ENCODE assay signal across 25 cellular contexts in genomic region chr4:144621681-144622080, GRCh38. TPM values are rescaled to one million over a fixed set of nuclear protein-coding genes. Genes with fewer than 3 reads are reported as not detected.
DNase-seq lines count a peak whose midpoint lies in the region; ATAC-seq, FAIRE-seq and TF ChIP-seq lines count a peak whose summit lies in the region.
"Had no signal": no experiment of that assay in that cellular context is flagged by ENCODE, and none has a peak within 500 bp of the region (broad histone marks: within the 10 kb centered on the region; RNA-seq: fewer than 3 reads in every experiment).

No MANE protein-coding gene starts in this region.

- no peaks in the 10 kb centered on the region for H3K9me1 ChIP-seq in keratinocyte (ENCODE audit: control insufficient read depth, extremely low read depth, insufficient read depth, low read length)

- H3K9me3 ChIP-seq in RWPE2 (ENCODE audit: severe bottlenecking) (no peaks in the 10 kb centered on the region), keratinocyte (ENCODE audit: control insufficient read depth, low read depth, low read length) (no peaks in the 10 kb centered on the region)
- H3K9me3 ChIP-seq: BE2C, BLaER1 had no signal

- H3K9ac ChIP-seq in keratinocyte (ENCODE audit: control insufficient read depth, extremely low read depth, insufficient read depth, low read length) = no peak overlapping the region
- H3K9ac ChIP-seq: BLaER1 had no signal

- dilution Hi-C loops in keratinocyte (cut with MboI; ENCODE audit: extremely low pct_ligation_motif_present, low sequenced_read_pairs) = no loop called here

- TF ChIP-seq CTCF in RWPE2 (IDR thresholded peaks at IDR 0.05; ENCODE audit: poor library complexity, severe bottlenecking) (no peak), bronchial epithelial cell (IDR thresholded peaks at IDR 0.05; ENCODE audit: insufficient read depth, low read length, severe bottlenecking) (no peak), epithelial cell of esophagus (IDR thresholded peaks at IDR 0.05; ENCODE audit: insufficient read depth, low read depth, low read length, missing control alignments) (no peak), keratinocyte (optimal IDR thresholded peaks at IDR 0.05 in 1 of 3, IDR thresholded peaks at IDR 0.05 in 1 of 3, conservative IDR thresholded peaks at IDR 0.05 in 1 of 3; ENCODE audit: extremely low read depth in 1 of 3, insufficient read depth in 2 of 3, low read length in 3 of 3) (no peak)

- H4K20me1 ChIP-seq in keratinocyte (ENCODE audit: control insufficient read depth, extremely low read depth, insufficient read depth, low read length) = no peaks in the 10 kb centered on the region
- H4K20me1 ChIP-seq: BLaER1 had no signal

- DNase-seq in RWPE2 (ENCODE audit: low spot score) (no peak), bronchial epithelial cell (ENCODE audit: low read depth) (peak; percentile 66), epithelial cell of esophagus (ENCODE audit: low read depth) (peak; percentile 76), keratinocyte (ENCODE audit: low read depth, low spot score) (no peak), DMS53 treated with DMSO at 0.1 percent for 48 hours (lab: John Stamatoyannopoulos, UW; ENCODE audit: unreplicated experiment) (no peak), caudate nucleus (lab: John Stamatoyannopoulos, UW) (no peak)
- DNase-seq: 8988T; ACHN; BE2C; C1 segment of cervical spinal cord; CD4-positive, alpha-beta memory T cell; CD4-positive, CD25-positive, alpha-beta regulatory T cell; CD8-positive, alpha-beta memory T cell; COR-L47; DMS 273 treated with DMSO at 0.1 percent for 48 hours; DMS153; DMS53; DMS79 treated with DMSO at 0.1 percent for 48 hours; GF-D8 had no signal

- H3K36me3 ChIP-seq in RWPE2 (ENCODE audit: low read depth) (no peaks in the 10 kb centered on the region), bronchial epithelial cell (ENCODE audit: control insufficient read depth, insufficient read depth, low read length) (no peaks in the 10 kb centered on the region), keratinocyte (ENCODE audit: control insufficient read depth in 2 of 2, extremely low read depth in 1 of 2, insufficient read depth in 2 of 2, low read length in 2 of 2) (no peaks in the 10 kb centered on the region)
- H3K36me3 ChIP-seq: BE2C, BLaER1 had no signal

- H3K27me3 ChIP-seq in RWPE2 (ENCODE audit: insufficient read depth, poor library complexity, severe bottlenecking) (no peaks in the 10 kb centered on the region), bronchial epithelial cell (ENCODE audit: control insufficient read depth, insufficient read depth, low read length) (no peaks in the 10 kb centered on the region), keratinocyte (ENCODE audit: control insufficient read depth, extremely low read depth, insufficient read depth, low read length) (no peaks in the 10 kb centered on the region)
- H3K27me3 ChIP-seq: BE2C, BLaER1 had no signal

- H3K79me2 ChIP-seq in keratinocyte (ENCODE audit: control insufficient read depth, insufficient read depth, low read length) = no peaks in the 10 kb centered on the region

- H3K4me2 ChIP-seq in keratinocyte (ENCODE audit: control insufficient read depth, extremely low read depth, insufficient read depth, low read depth, low read length) = no peak overlapping the region
- H3K4me2 ChIP-seq: BLaER1 had no signal

- peak overlapping the region; percentile 69 for H2AFZ ChIP-seq in keratinocyte (ENCODE audit: control insufficient read depth, low read length)

- ATAC-seq in RWPE2 (ENCODE audit: low read depth) (0 out of 3 replicates have a peak, but pooled peaks have one; percentile 45), GM18868 (IDR thresholded peaks at IDR 0.05; ENCODE audit: unreplicated experiment) (no peak)

- H3K4me1 ChIP-seq in RWPE2 (ENCODE audit: insufficient read depth, poor library complexity, severe bottlenecking) = no peaks in the 10 kb centered on the region
- peaks cover 11% of the 10 kb centered on the region for H3K4me1 ChIP-seq in keratinocyte (ENCODE audit: control insufficient read depth, extremely low read depth, insufficient read depth, low read length)
- H3K4me1 ChIP-seq: BE2C, BLaER1 had no signal

- FAIRE-seq in bronchial epithelial cell (lab: Jason Lieb, UNC) (no peak), keratinocyte (lab: Jason Lieb, UNC) (peak; percentile 96)
- FAIRE-seq: A204.1, G401.6, GM12891 had no signal

- no peak overlapping the region for H3K4me3 ChIP-seq in RWPE2 (ENCODE audit: severe bottlenecking)
- no peak overlapping the region for H3K4me3 ChIP-seq in bronchial epithelial cell (ENCODE audit: low read depth, low read length)
- H3K4me3 ChIP-seq in epithelial cell of esophagus (ENCODE audit: low read length) = no peak overlapping the region
- no peak overlapping the region for H3K4me3 ChIP-seq in keratinocyte (ENCODE audit: control insufficient read depth in 2 of 3, extremely low read depth in 1 of 3, insufficient read depth in 2 of 3, low read depth in 1 of 3, low read length in 3 of 3)
- H3K4me3 ChIP-seq: BLaER1 had no signal

- H3K27ac ChIP-seq in RWPE2 (ENCODE audit: poor library complexity, severe bottlenecking) (no peak overlapping the region), keratinocyte (ENCODE audit: control insufficient read depth, insufficient read depth, low read length) (no peak overlapping the region), caudate nucleus (ENCODE audit: low read depth, low read length) (no peak overlapping the region)
- H3K27ac ChIP-seq: BLaER1 had no signal

RNA-seq across cellular contexts. Expression of gene HHIP, which starts 24.3 kb away (rescaled TPM):
- not detected in 2 replicates for total RNA-seq in bronchial epithelial cell
- polyA plus RNA-seq in keratinocyte = 0.08 to 0.44 TPM (median 0.20 TPM) in 3 replicates
- polyA plus RNA-seq in keratinocyte (2011; ENCODE audit: low read depth) = 0.85 TPM
- polyA plus RNA-seq in keratinocyte (2011; cell fraction: cytosol; rRNA removed) = 0.04 and 0.06 TPM in 2 replicates
- polyA plus RNA-seq in keratinocyte (2011; cell fraction: nucleus; rRNA removed) = 0.03 and 0.19 TPM in 2 replicates
- polyA plus RNA-seq in keratinocyte (2012; ENCODE audit: low replicate concordance) = 0.07 and 0.71 TPM in 2 replicates
- polyA minus RNA-seq in keratinocyte = 0.10 to 0.13 TPM in 2 of 3 replicates, not detected in the other
- polyA minus RNA-seq in keratinocyte (2011; cell fraction: cytosol; rRNA and poly(A)+ RNA removed) = not detected
- not detected in 2 replicates for polyA minus RNA-seq in keratinocyte (2011; cell fraction: nucleus; rRNA and poly(A)+ RNA removed)
- total RNA-seq: CD4-positive, alpha-beta memory T cell; CD4-positive, CD25-positive, alpha-beta regulatory T cell; CD8-positive, alpha-beta memory T cell had no signal
- polyA plus RNA-seq: CD14-positive monocyte; CD4-positive, alpha-beta memory T cell; CD4-positive, CD25-positive, alpha-beta regulatory T cell; CD8-positive, alpha-beta memory T cell had no signal

Comparison
In these comparisons a context has a peak if more than half of its experiments do, and no peak if none do; other contexts are left out.
1. DNase-seq: peak in bronchial epithelial cell (single experiment) and epithelial cell of esophagus (single experiment); none in RWPE2 (single experiment), keratinocyte (single experiment), DMS53 treated with DMSO at 0.1 percent for 48 hours (single experiment) and caudate nucleus (0 of 61).